ENCODE assay signal across 25 cellular contexts in genomic region chr11:30816959-30817880, GRCh38.
"Had no signal": no experiment of that assay in that cellular context is flagged by ENCODE, and none has a peak within 500 bp of the region (broad histone marks: within the 10 kb centered on the region; RNA-seq: fewer than 3 reads in every experiment).

No MANE protein-coding gene starts in this region.

- H3K27ac ChIP-seq: dorsolateral prefrontal cortex, hepatocyte, lower lobe of right lung, parathyroid adenoma, prostate gland, skin epidermis, testis, tibial nerve, upper lobe of right lung, vagina had no signal

- H3K36me3 ChIP-seq: lower lobe of right lung, prostate gland, tibial nerve, upper lobe of right lung, vagina had no signal

- H3K4me3 ChIP-seq: dorsolateral prefrontal cortex, hepatocyte, lower lobe of right lung, prostate gland, skin epidermis, testis, tibial nerve, upper lobe of right lung, vagina had no signal

- ATAC-seq: esophagus mucosa; left lobe of liver; lower lobe of right lung; naive thymus-derived CD4-positive, alpha-beta T cell; sciatic nerve; stimulated activated naive B cell treated with anti-CD40 and anti-IgM and Interleukin-4, amounts not matched to agents 10 μg/mL and 1 μg/mL and 100 μg/mL, for 72 hours; stimulated activated naive CD8-positive, alpha-beta T cell treated with anti-CD3 and anti-CD28 coated beads, Interleukin-15, amount 100 ng/mL, for 72 hours; upper lobe of right lung had no signal

- H3K9me3 ChIP-seq: lower lobe of right lung, prostate gland, testis, tibial nerve, upper lobe of right lung, vagina had no signal

- DNase-seq: cortex of kidney; dorsolateral prefrontal cortex; effector CD8-positive, alpha-beta T cell; head of caudate nucleus; kidney glomerular epithelial cell; lower lobe of right lung; mesenchymal stem cell; midbrain; naive thymus-derived CD4-positive, alpha-beta T cell; nephron progenitor cell; stimulated activated CD4-positive, alpha-beta T cell treated with anti-CD3 and anti-CD28 coated beads, Interleukin-2, amount 100 ng/mL, for 24 hours; stimulated activated CD4-positive, alpha-beta T cell treated with anti-CD3 and anti-CD28 coated beads, Interleukin-4, amount 100 ng/mL, for 4 hours; stimulated activated naive B cell treated with anti-CD40 and anti-IgM and Interleukin-4, amounts not matched to agents 10 μg/mL and 1 μg/mL and 100 μg/mL, for 72 hours; stimulated activated naive CD8-positive, alpha-beta T cell treated with anti-CD3 and anti-CD28 coated beads, Interleukin-15, amount 100 ng/mL, for 72 hours; testis; upper lobe of right lung had no signal

- H3K27me3 ChIP-seq: hepatocyte, testis, tibial nerve, upper lobe of right lung, vagina had no signal

- H3K4me1 ChIP-seq: lower lobe of right lung, parathyroid adenoma, prostate gland, testis, tibial nerve, upper lobe of right lung, vagina had no signal
